ENCODE assay signal across 32 cellular contexts in the genomic region with DNA sequence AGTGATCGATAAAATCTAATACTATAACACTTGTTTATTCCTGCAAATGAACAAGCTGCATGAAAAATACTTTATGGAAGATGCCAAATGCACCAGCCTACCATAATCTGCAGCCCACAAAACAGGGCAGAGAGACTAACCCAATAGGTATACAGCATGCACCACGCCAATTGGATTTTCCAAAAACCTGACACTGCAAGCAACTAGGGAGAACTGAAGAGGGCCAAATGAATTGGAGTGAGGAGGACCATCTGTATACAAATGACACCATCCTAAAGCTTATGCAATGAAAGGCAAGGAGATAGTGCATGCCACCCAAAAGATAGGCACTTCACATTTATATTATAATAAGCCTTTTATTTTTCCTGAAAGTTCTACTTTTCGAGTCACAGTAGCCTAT.
"Had no signal": no experiment of that assay in that cellular context is flagged by ENCODE, and none has a peak within 500 bp of the region (broad histone marks: within the 10 kb centered on the region; RNA-seq: fewer than 3 reads in every experiment).

No MANE protein-coding gene starts in this region.

- H3K4me3 ChIP-seq: MG63 had no signal

- H3K4me2 ChIP-seq: KMS-11 had no signal

- H3K27me3 ChIP-seq: MG63 had no signal

- H3K36me3 ChIP-seq: MG63 had no signal

- H3K9me3 ChIP-seq: MG63 had no signal

- H3K27ac ChIP-seq: KMS-11 had no signal

- DNase-seq: Karpas-422, Kasumi-1, KG1, MG63, MM.1S, MV-4-11, NCI-H1048, NCI-H1092, NCI-H1092 treated with DMSO at 0.1 percent for 48 hours, NCI-H1105, NCI-H1105 treated with DMSO at 0.1 percent for 48 hours, NCI-H1417, NCI-H1417 treated with DMSO at 0.1 percent for 48 hours, NCI-H1436, NCI-H1436 treated with DMSO at 0.1 percent for 48 hours, NCI-H146, NCI-H1694, NCI-H1694 treated with DMSO at 0.1 percent for 48 hours, NCI-H187, NCI-H187 treated with DMSO at 0.1 percent for 48 hours, NCI-H1930, NCI-H2029, NCI-H2029 treated with DMSO at 0.1 percent for 48 hours, NCI-H2081, NCI-H2081 treated with DMSO at 0.1 percent for 48 hours, NCI-H2107, NCI-H2171, NCI-H2171 treated with DMSO at 0.1 percent for 48 hours, NCI-H2227 treated with DMSO at 0.1 percent for 48 hours, NCI-H226, NCI-H345 had no signal
